Comparison of ENCODE assay signal across 13 cellular contexts in the genomic region with DNA sequence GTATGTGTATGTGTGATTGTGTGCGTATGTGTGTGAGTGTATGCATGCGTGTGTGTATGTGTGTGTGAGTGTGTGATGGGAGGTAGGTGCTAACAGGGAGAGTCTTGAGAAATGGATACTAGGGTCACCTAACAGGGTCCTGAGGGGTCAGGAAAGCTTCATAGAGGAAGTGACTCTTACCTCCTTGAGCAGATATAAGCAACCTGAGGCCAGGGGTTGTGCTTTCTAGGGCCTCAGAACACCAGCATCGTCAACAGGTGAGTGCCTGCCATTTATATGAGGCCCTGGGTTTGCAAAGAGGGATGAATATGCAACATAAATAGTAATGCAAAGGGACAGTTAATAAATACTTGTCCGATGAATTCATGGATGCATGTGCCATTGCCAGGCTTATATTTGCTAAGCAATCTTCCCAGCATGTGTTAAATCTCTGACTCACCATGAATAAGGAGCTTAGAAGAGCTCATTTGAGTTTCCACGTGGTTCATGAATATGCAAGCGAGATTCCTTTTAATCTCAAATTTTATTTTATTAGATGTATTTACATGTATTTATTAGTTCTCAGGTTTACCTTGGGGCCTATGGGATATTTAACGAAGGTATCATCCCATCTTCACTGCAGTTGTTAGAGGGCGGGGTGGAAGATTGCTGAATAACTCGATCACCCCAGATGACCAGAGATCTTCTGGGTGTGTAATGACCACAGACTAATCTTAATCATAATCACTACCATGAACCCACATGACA.
A peak's percentile ranks its signal among the peaks of the same experiment; 100 is the strongest.
DNase-seq lines count a peak whose midpoint lies in the region; ATAC-seq and TF ChIP-seq lines count a peak whose summit lies in the region.
"Had no signal": no experiment of that assay in that cellular context is flagged by ENCODE, and none has a peak within 500 bp of the region (broad histone marks: within the 10 kb centered on the region; RNA-seq: fewer than 3 reads in every experiment).

No MANE protein-coding gene starts in this region.

- in situ Hi-C loops in GM23248 (cut with MboI) = loop anchor here (10.0 to 25.0 kb wide), 2 partner anchors 421 to 436 kb away; partner anchors contain the start of gene CAMTA1

- H2AFZ ChIP-seq in GM23248 = no peak overlapping the region

- H3K9ac ChIP-seq in GM23248 = no peak overlapping the region

- no peak for ATAC-seq in HG03039 (IDR thresholded peaks at IDR 0.05; ENCODE audit: unreplicated experiment)
- no peak for ATAC-seq in GM21367 (IDR thresholded peaks at IDR 0.05; ENCODE audit: unreplicated experiment)
- ATAC-seq in HG02763 (IDR thresholded peaks at IDR 0.05; ENCODE audit: unreplicated experiment) = no peak
- ATAC-seq in naive thymus-derived CD8-positive, alpha-beta T cell = no peak
- ATAC-seq: activated T-helper 17 cell treated with anti-CD3 and anti-CD28 coated beads, Interleukin-2, amount 50 U/mL, for 72 hours; naive thymus-derived CD4-positive, alpha-beta T cell had no signal

- no peak overlapping the region for H3K4me3 Mint-ChIP-seq in naive thymus-derived CD8-positive, alpha-beta T cell
- H3K4me3 Mint-ChIP-seq: activated T-helper 17 cell treated with anti-CD3 and anti-CD28 coated beads, Interleukin-2, amount 50 U/mL, for 72 hours; CD8-positive, alpha-beta memory T cell; naive thymus-derived CD4-positive, alpha-beta T cell had no signal

- H3K27ac ChIP-seq in AG04450 (ENCODE audit: low read depth, low read length) (peak overlapping the region; percentile 33), GM23248 (peak overlapping the region; percentile 67)

- no peaks in the 10 kb centered on the region for H3K9me2 ChIP-seq in GM23248 (ENCODE audit: insufficient read depth)

- no peaks in the 10 kb centered on the region for H3K27me3 ChIP-seq in AG04450 (ENCODE audit: control insufficient read depth, insufficient read depth, low read length)
- H3K27me3 ChIP-seq in GM23248 (replicated peaks; ENCODE audit: insufficient read depth) = no peaks in the 10 kb centered on the region

- no peaks in the 10 kb centered on the region for H4K20me1 ChIP-seq in GM23248 (ENCODE audit: insufficient read depth)

- CTCF ChIA-PET in AG04450 (lab: Charles Lee) = interaction anchor here (1.3 kb wide), 1 partner anchor 9 kb away, joined by 3 read pairs; no protein-coding TSS in a partner anchor

- H3K4me1 Mint-ChIP-seq in naive thymus-derived CD8-positive, alpha-beta T cell = no peaks in the 10 kb centered on the region
- H3K4me1 Mint-ChIP-seq: activated T-helper 17 cell treated with anti-CD3 and anti-CD28 coated beads, Interleukin-2, amount 50 U/mL, for 72 hours; CD8-positive, alpha-beta memory T cell; naive thymus-derived CD4-positive, alpha-beta T cell had no signal

- H3K4me3 ChIP-seq in AG04450 (ENCODE audit: low read depth, low read length) (no peak overlapping the region), GM23248 (no peak overlapping the region)

- peaks cover 6 to 49% (median 31%) of the 10 kb centered on the region in 5 donors for H3K27me3 Mint-ChIP-seq in naive thymus-derived CD8-positive, alpha-beta T cell

- WGBS in GM23248 (ENCODE audit: low coverage in 1 of 2, low lambda C conversion rate in 2 of 2, missing lambda C conversion rate in 2 of 2), 2 experiments = 34% methylated on average over 9 of the region's 9 CpGs

- TF ChIP-seq CTCF in AG04450 (IDR thresholded peaks at IDR 0.05; ENCODE audit: low read depth, low read length) = no peak

- H3K9me3 Mint-ChIP-seq in naive thymus-derived CD8-positive, alpha-beta T cell = peaks cover 0 to 3% (median 0%) of the 10 kb centered on the region in 9 donors
- H3K9me3 Mint-ChIP-seq: activated T-helper 17 cell treated with anti-CD3 and anti-CD28 coated beads, Interleukin-2, amount 50 U/mL, for 72 hours; naive thymus-derived CD4-positive, alpha-beta T cell had no signal

- peak overlapping the region; percentile 60 for H3K4me2 ChIP-seq in GM23248 (ENCODE audit: unreplicated experiment)

- H3K4me1 ChIP-seq in GM23248 (ENCODE audit: insufficient read depth) = peaks cover 19% of the 10 kb centered on the region

- H3K27ac Mint-ChIP-seq in naive thymus-derived CD8-positive, alpha-beta T cell = no peak overlapping the region
- H3K27ac Mint-ChIP-seq: activated T-helper 17 cell treated with anti-CD3 and anti-CD28 coated beads, Interleukin-2, amount 50 U/mL, for 72 hours; CD8-positive, alpha-beta memory T cell; naive thymus-derived CD4-positive, alpha-beta T cell had no signal

- POLR2A ChIA-PET in AG04450 (lab: Yijun Ruan, JAX) = interaction anchor here (0.6 to 1.9 kb wide), 3 partner anchors 29 to 76 kb away, joined by 3 to 16 read pairs (median 3); no protein-coding TSS in a partner anchor
- POLR2A ChIA-PET in naive thymus-derived CD8-positive, alpha-beta T cell (lab: Charles Lee) = no interaction called here

- no peaks in the 10 kb centered on the region for H3K36me3 Mint-ChIP-seq in naive thymus-derived CD8-positive, alpha-beta T cell
- H3K36me3 Mint-ChIP-seq: CD8-positive, alpha-beta memory T cell; naive thymus-derived CD4-positive, alpha-beta T cell had no signal

- no peaks in the 10 kb centered on the region for H3K36me3 ChIP-seq in GM23248 (ENCODE audit: low read depth)

- peaks cover 7% of the 10 kb centered on the region for H3K9me3 ChIP-seq in AG04450 (ENCODE audit: control insufficient read depth, insufficient read depth, low read length)
- no peaks in the 10 kb centered on the region for H3K9me3 ChIP-seq in GM23248 (ENCODE audit: low read depth)

- peaks cover 10% of the 10 kb centered on the region for H3F3A ChIP-seq in GM23248 (ENCODE audit: insufficient read depth)

- DNase-seq in AG04450 (ENCODE audit: low read depth, low spot score) (peak; percentile 72), GM23248 (peak; percentile 96), RKO (ENCODE audit: low spot score) (peak; percentile 77), fibroblast of peridontal ligament (ENCODE audit: extremely low read depth) (peak; percentile 82)
- DNase-seq in naive thymus-derived CD8-positive, alpha-beta T cell = no peak
- DNase-seq: CD8-positive, alpha-beta memory T cell; dermis blood vessel endothelial cell; naive thymus-derived CD4-positive, alpha-beta T cell; stimulated activated CD4-positive, alpha-beta T cell treated with anti-CD3 and anti-CD28 coated beads, Interleukin-1b, Interleukin-23, amount 100 ng/mL, for 48 hours had no signal

- no peaks in the 10 kb centered on the region for H3K79me2 ChIP-seq in GM23248 (ENCODE audit: insufficient read depth)

Comparison
In these comparisons a context has a peak if more than half of its experiments do, and no peak if none do; other contexts are left out.
1. DNase-seq: peak in AG04450 (single experiment), GM23248 (single experiment), RKO (single experiment) and fibroblast of peridontal ligament (single experiment); none in naive thymus-derived CD8-positive, alpha-beta T cell (0 of 10).